ENCODE assay signal across 21 cellular contexts in the genomic region with DNA sequence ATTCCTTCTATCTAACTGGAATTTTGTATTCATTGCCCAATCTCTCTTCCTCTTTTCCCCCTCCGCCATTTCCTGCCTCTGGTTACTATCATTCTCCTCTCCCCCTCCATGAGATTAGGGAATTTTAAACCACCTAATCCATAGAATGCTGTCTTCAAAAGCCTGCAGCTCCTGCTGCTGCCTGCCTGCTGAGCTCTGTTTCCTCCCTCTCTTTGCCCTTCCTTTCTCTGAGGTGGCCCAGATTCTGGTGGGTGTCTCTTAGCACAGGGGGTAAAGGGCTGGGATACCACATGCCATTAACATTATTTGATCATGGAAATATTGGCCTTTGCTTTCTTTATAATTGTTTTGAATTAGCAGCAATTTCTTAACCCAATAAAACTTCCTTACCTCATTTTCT.
"Had no signal": no experiment of that assay in that cellular context is flagged by ENCODE, and none has a peak within 500 bp of the region (broad histone marks: within the 10 kb centered on the region; RNA-seq: fewer than 3 reads in every experiment).

No MANE protein-coding gene starts in this region.

- H3K4me1 Mint-ChIP-seq: nephron had no signal

- ATAC-seq: activated CD4-positive, CD25-positive, alpha-beta regulatory T cell treated with anti-CD3 and anti-CD28 coated beads, Interleukin-2, amount 50 U/mL, for 24 hours; activated naive CD4-positive, alpha-beta T cell treated with anti-CD3 and anti-CD28 coated beads, Interleukin-2, amount 50 U/mL, for 72 hours; heart right ventricle had no signal

- DNase-seq: activated CD4-positive, alpha-beta T cell treated with anti-CD3 and anti-CD28 coated beads, Interleukin-2, amount 50 U/mL, for 1 hour; activated CD8-positive, alpha-beta memory T cell treated with anti-CD3 and anti-CD28 coated beads, Interleukin-2, amount 50 U/mL, for 4 hours; activated effector memory CD4-positive, alpha-beta T cell treated with anti-CD3 and anti-CD28 coated beads, Interleukin-2, amount 50 U/mL, for 16 hours; activated T-cell treated with anti-CD3 and anti-CD28 coated beads, Interleukin-2, amount 50 U/mL, for 48 hours; adrenal gland; effector CD8-positive, alpha-beta T cell; heart right ventricle; midbrain; stimulated activated CD4-positive, alpha-beta T cell treated with anti-CD3 and anti-CD28 coated beads, Interleukin-12 subunit alpha, Interleukin-12 subunit beta, amount 100 ng/mL, for 4 hours; stimulated activated CD4-positive, alpha-beta T cell treated with anti-CD3 and anti-CD28 coated beads, Interleukin-1b, Interleukin-23, amount 100 ng/mL, for 48 hours; stimulated activated CD8-positive, alpha-beta memory T cell treated with anti-CD3 and anti-CD28 coated beads, Interleukin-4, amount 100 ng/mL, for 48 hours; stimulated activated naive CD4-positive, alpha-beta T cell treated with Interleukin-2 at 50 U/mL for 16 hours; T1000; tibial artery had no signal

- H3K4me3 Mint-ChIP-seq: dendritic cell treated with granulocyte-macrophage colony-stimulating factor and Interleukin-4, amounts not matched to agents 40 ng/mL and 50 ng/mL, for 4 days; nephron had no signal

- H3K9me3 Mint-ChIP-seq: activated naive CD4-positive, alpha-beta T cell treated with anti-CD3 and anti-CD28 coated beads, Interleukin-2, amount 50 U/mL, for 72 hours; dendritic cell treated with granulocyte-macrophage colony-stimulating factor and Interleukin-4, amounts not matched to agents 40 ng/mL and 50 ng/mL, for 4 days; nephron had no signal

- H3K27ac ChIP-seq: adrenal gland, esophagus muscularis mucosa, heart right ventricle, tibial artery had no signal

- H3K4me3 ChIP-seq: adrenal gland, esophagus muscularis mucosa, heart right ventricle, lung, tibial artery had no signal

- H3K36me3 Mint-ChIP-seq: activated naive CD4-positive, alpha-beta T cell treated with anti-CD3 and anti-CD28 coated beads, Interleukin-2, amount 50 U/mL, for 72 hours had no signal

- H3K27ac Mint-ChIP-seq: activated naive CD4-positive, alpha-beta T cell treated with anti-CD3 and anti-CD28 coated beads, Interleukin-2, amount 50 U/mL, for 72 hours; dendritic cell treated with granulocyte-macrophage colony-stimulating factor and Interleukin-4, amounts not matched to agents 40 ng/mL and 50 ng/mL, for 4 days; nephron; progenitor cell of endocrine pancreas had no signal

- H3K27me3 ChIP-seq: adrenal gland, esophagus muscularis mucosa, heart right ventricle, tibial artery had no signal

- H3K9me3 ChIP-seq: adrenal gland, esophagus muscularis mucosa, tibial artery had no signal

- H3K27me3 Mint-ChIP-seq: dendritic cell treated with granulocyte-macrophage colony-stimulating factor and Interleukin-4, amounts not matched to agents 40 ng/mL and 50 ng/mL, for 4 days; progenitor cell of endocrine pancreas had no signal

- H3K36me3 ChIP-seq: adrenal gland, esophagus muscularis mucosa, heart right ventricle, tibial artery had no signal

- H3K4me1 ChIP-seq: adrenal gland, esophagus muscularis mucosa, heart right ventricle, tibial artery had no signal
